Comparison of ENCODE assay signal across 28 cellular contexts in the genomic region with DNA sequence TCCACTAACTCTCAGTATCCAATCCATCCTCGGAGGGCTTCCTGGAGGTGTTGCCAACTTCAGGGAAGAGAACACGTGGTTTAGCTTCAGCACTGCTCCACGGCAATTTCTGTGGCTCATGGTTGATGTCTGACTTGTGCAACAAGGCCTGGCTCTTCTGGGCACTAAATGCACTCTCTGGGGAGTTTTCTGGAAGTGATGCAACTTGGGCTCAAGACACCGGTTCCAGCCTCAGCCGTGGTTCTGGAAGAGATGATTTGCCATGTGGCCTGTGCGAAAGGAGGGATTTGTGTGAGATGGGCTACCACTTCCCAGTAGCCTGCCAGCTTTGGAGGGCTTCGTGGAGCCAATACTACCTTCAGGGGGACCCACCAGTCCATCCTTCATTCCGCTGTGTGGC.
A peak's percentile ranks its signal among the peaks of the same experiment; 100 is the strongest.
DNase-seq lines count a peak whose midpoint lies in the region; ATAC-seq and TF ChIP-seq lines count a peak whose summit lies in the region.
"Had no signal": no experiment of that assay in that cellular context is flagged by ENCODE, and none has a peak within 500 bp of the region (broad histone marks: within the 10 kb centered on the region; RNA-seq: fewer than 3 reads in every experiment).

No MANE protein-coding gene starts in this region.

- no peaks in the 10 kb centered on the region for H3K4me1 ChIP-seq in sigmoid colon
- H3K4me1 ChIP-seq: body of pancreas, heart left ventricle, transverse colon had no signal

- TF ChIP-seq CTCF in fibroblast of mammary gland (conservative IDR thresholded peaks at IDR 0.05; ENCODE audit: control insufficient read depth, insufficient read depth, low read depth, low read length) (no peak), sigmoid colon (IDR thresholded peaks at IDR 0.05) (no peak)

- TF ChIP-seq EP300 in sigmoid colon (IDR thresholded peaks at IDR 0.05) = no peak

- CTCF ChIA-PET in activated CD8-positive, alpha-beta memory T cell treated with anti-CD3 and anti-CD28 coated beads, Interleukin-2, amount 10 ng/mL, durations not matched to agents 7 days and 5 days (lab: Charles Lee) = no interaction called here

- no peak overlapping the region for H3K27ac ChIP-seq in sigmoid colon
- H3K27ac ChIP-seq: 22Rv1, body of pancreas, heart left ventricle, transverse colon, VCaP had no signal

- H3K4me1 Mint-ChIP-seq in activated CD8-positive, alpha-beta memory T cell treated with anti-CD3 and anti-CD28 coated beads, Interleukin-2, amount 10 ng/mL, durations not matched to agents 7 days and 5 days = no peaks in the 10 kb centered on the region
- H3K4me1 Mint-ChIP-seq: activated CD4-positive, alpha-beta T cell treated with anti-CD3 and anti-CD28 coated beads, Interleukin-2, amount 10 ng/mL, durations not matched to agents 24 days and 14 days; CD4-positive, alpha-beta memory T cell; naive B cell; T-helper 17 cell had no signal

- no peaks in the 10 kb centered on the region for H3K36me3 Mint-ChIP-seq in activated CD8-positive, alpha-beta memory T cell treated with anti-CD3 and anti-CD28 coated beads, Interleukin-2, amount 10 ng/mL, durations not matched to agents 7 days and 5 days
- H3K36me3 Mint-ChIP-seq: CD4-positive, alpha-beta memory T cell had no signal

- no peaks in the 10 kb centered on the region for H3K9me3 ChIP-seq in sigmoid colon
- H3K9me3 ChIP-seq: body of pancreas, heart left ventricle, SK-N-SH, transverse colon had no signal

- H3K4me3 ChIP-seq in fibroblast of mammary gland (ENCODE audit: control insufficient read depth, low read depth, low read length) (no peak overlapping the region), sigmoid colon (no peak overlapping the region)
- H3K4me3 ChIP-seq: body of pancreas, heart left ventricle, transverse colon had no signal

- H3K36me3 ChIP-seq in sigmoid colon = no peaks in the 10 kb centered on the region
- H3K36me3 ChIP-seq: heart left ventricle, transverse colon had no signal

- intact Hi-C loops in sigmoid colon (cut with DNase I) = no loop called here

- ATAC-seq in activated CD8-positive, alpha-beta memory T cell treated with anti-CD3 and anti-CD28 coated beads, Interleukin-2, amount 10 ng/mL, durations not matched to agents 7 days and 5 days = no peak
- no peak for ATAC-seq in GM19035 (IDR thresholded peaks at IDR 0.05; ENCODE audit: unreplicated experiment)
- ATAC-seq: body of pancreas, heart left ventricle, T-helper 17 cell had no signal

- peak; percentile 24 for DNase-seq in activated CD8-positive, alpha-beta memory T cell treated with anti-CD3 and anti-CD28 coated beads for 24 hours
- DNase-seq in activated CD8-positive, alpha-beta memory T cell treated with anti-CD3 and anti-CD28 coated beads, Interleukin-2, amount 10 ng/mL, durations not matched to agents 7 days and 5 days = no peak
- peak; percentile 3 for DNase-seq in activated CD8-positive, alpha-beta memory T cell treated with anti-CD3 and anti-CD28 coated beads, Interleukin-2, amount 50 U/mL, for 4 hours
- DNase-seq in fibroblast of mammary gland (ENCODE audit: low read depth) (peak; percentile 21), sigmoid colon (peak; percentile 21), SIG-M5 treated with dmso at 0.1 percent for 504 hours (lab: John Stamatoyannopoulos, UW; ENCODE audit: unreplicated experiment) (no peak), RKO (ENCODE audit: low spot score) (no peak)
- DNase-seq: activated CD4-positive, alpha-beta T cell treated with anti-CD3 and anti-CD28 coated beads, Interleukin-2, amount 10 ng/mL, durations not matched to agents 24 days and 14 days; CD4-positive, alpha-beta memory T cell; EL; H7; mesendoderm; MV-4-11; naive B cell; NCI-H187 treated with DMSO at 0.1 percent for 48 hours; NCI-H69; retina; RPMI8226; SK-N-SH; T-helper 17 cell; transverse colon had no signal

- H3K4me3 Mint-ChIP-seq in activated CD8-positive, alpha-beta memory T cell treated with anti-CD3 and anti-CD28 coated beads, Interleukin-2, amount 10 ng/mL, durations not matched to agents 7 days and 5 days = no peak overlapping the region
- H3K4me3 Mint-ChIP-seq: activated CD4-positive, alpha-beta T cell treated with anti-CD3 and anti-CD28 coated beads, Interleukin-2, amount 10 ng/mL, durations not matched to agents 24 days and 14 days; CD4-positive, alpha-beta memory T cell; naive B cell; stimulated activated naive CD8-positive, alpha-beta T cell treated with anti-CD3 and anti-CD28 coated beads, Interleukin-15, Interleukin-2, amounts not matched to agents 100 ng/mL and 50 ng/mL, for 24 hours; T-helper 17 cell had no signal

- no peak for TF ChIP-seq POLR2A in sigmoid colon (IDR thresholded peaks at IDR 0.05)

- H3K27ac Mint-ChIP-seq in activated CD8-positive, alpha-beta memory T cell treated with anti-CD3 and anti-CD28 coated beads, Interleukin-2, amount 10 ng/mL, durations not matched to agents 7 days and 5 days = no peak overlapping the region
- H3K27ac Mint-ChIP-seq: activated CD4-positive, alpha-beta T cell treated with anti-CD3 and anti-CD28 coated beads, Interleukin-2, amount 10 ng/mL, durations not matched to agents 24 days and 14 days; activated T-helper 2 cell treated with anti-CD3 and anti-CD28 coated beads, Interferon-gamma antibody, Interleukin-2, Interleukin-4, amounts not matched to agents 10 μg/mL and 5 μg/mL and 100 μg/mL, durations not matched to agents 14 hours and 24 hours and 36 hours; CD4-positive, alpha-beta memory T cell; naive B cell; stimulated activated naive CD8-positive, alpha-beta T cell treated with anti-CD3 and anti-CD28 coated beads, Interleukin-15, Interleukin-2, amounts not matched to agents 100 ng/mL and 50 ng/mL, for 24 hours; T-helper 17 cell had no signal

- WGBS in sigmoid colon, 2 donors = 86 to 89% methylated on average over 8 of the region's 8 CpGs

- H3K9me3 Mint-ChIP-seq in activated CD8-positive, alpha-beta memory T cell treated with anti-CD3 and anti-CD28 coated beads, Interleukin-2, amount 10 ng/mL, durations not matched to agents 7 days and 5 days (ENCODE audit: low read depth) = no peaks in the 10 kb centered on the region
- H3K9me3 Mint-ChIP-seq: stimulated activated naive CD8-positive, alpha-beta T cell treated with anti-CD3 and anti-CD28 coated beads, Interleukin-15, Interleukin-2, amounts not matched to agents 100 ng/mL and 50 ng/mL, for 24 hours had no signal

- H3K27me3 ChIP-seq in sigmoid colon = no peaks in the 10 kb centered on the region
- H3K27me3 ChIP-seq: body of pancreas, transverse colon had no signal

- H3K27me3 Mint-ChIP-seq in activated CD8-positive, alpha-beta memory T cell treated with anti-CD3 and anti-CD28 coated beads, Interleukin-2, amount 10 ng/mL, durations not matched to agents 7 days and 5 days = no peaks in the 10 kb centered on the region
- H3K27me3 Mint-ChIP-seq: activated CD4-positive, alpha-beta T cell treated with anti-CD3 and anti-CD28 coated beads, Interleukin-2, amount 10 ng/mL, durations not matched to agents 24 days and 14 days had no signal

Comparison
In these comparisons a context has a peak if more than half of its experiments do, and no peak if none do; other contexts are left out.
1. DNase-seq: peak in activated CD8-positive, alpha-beta memory T cell treated with anti-CD3 and anti-CD28 coated beads for 24 hours (single experiment), activated CD8-positive, alpha-beta memory T cell treated with anti-CD3 and anti-CD28 coated beads, Interleukin-2, amount 50 U/mL, for 4 hours (single experiment), fibroblast of mammary gland (single experiment) and sigmoid colon (single experiment); none in activated CD8-positive, alpha-beta memory T cell treated with anti-CD3 and anti-CD28 coated beads, Interleukin-2, amount 10 ng/mL, durations not matched to agents 7 days and 5 days (single experiment), SIG-M5 treated with dmso at 0.1 percent for 504 hours (single experiment) and RKO (single experiment).